ENCODE assay signal across 8 cellular contexts in the genomic region with DNA sequence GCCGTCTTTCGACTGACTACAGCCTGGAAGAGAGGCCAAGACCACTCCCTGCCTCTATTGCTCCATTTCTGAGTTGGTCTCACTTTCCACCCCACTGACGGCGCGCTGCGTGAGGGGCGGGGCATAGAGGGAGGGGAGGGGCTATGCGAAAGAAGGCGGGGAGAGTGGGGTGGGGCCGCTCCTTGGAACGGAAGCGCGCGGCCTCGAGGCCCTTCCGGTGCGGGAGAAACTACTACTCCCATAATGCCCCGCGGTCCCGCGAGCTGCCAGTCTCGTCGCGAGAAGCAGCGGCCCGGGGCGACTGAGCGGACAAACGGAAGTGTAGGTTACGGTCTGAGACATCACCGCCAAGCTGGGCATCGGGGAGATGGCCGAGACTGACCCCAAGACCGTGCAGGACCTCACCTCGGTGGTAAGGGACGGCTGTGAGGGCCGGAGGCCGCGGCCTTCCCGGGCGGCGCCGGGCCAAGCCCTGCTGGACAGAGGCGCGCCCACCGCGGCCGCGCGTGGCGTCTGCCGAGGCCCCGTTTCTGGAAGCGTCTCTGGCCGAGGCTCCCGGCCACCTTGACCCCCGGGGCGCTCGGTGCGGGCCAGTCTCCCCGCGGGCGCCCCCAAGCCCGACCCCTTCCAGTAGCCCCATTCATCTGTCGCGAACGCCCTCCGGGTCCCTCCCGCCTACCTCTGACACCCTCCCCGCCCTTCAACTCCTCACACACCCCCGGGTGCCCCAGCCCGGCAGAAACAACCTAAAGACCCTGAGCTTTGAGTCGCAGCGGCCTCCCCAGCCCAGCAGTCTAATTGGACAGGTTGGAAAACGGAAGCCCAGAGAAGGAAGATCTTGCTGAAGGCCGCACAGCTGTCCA. TPM values are rescaled to one million over a fixed set of nuclear protein-coding genes. Genes with fewer than 3 reads are reported as not detected.
DNase-seq lines count a peak whose midpoint lies in the region; FAIRE-seq and TF ChIP-seq lines count a peak whose summit lies in the region.

A gene (plus strand): TSS at position 269 of the 863 bp plus-strand sequence. CDS start 99 bp downstream, at position 368.

- no peaks in the 10 kb centered on the region for H3K9me3 ChIP-seq in H1 (ENCODE audit: insufficient read depth in 2 of 2, low read depth in 1 of 2, low read length in 1 of 2)
- no peaks in the 10 kb centered on the region for H3K9me3 ChIP-seq in mesenchymal stem cell (ENCODE audit: control insufficient read depth, low read length)

- H2BK120ac ChIP-seq in H1 (replicated peaks; ENCODE audit: low read depth, low read length) (no peak within 1 kb of the TSS), mesenchymal stem cell (ENCODE audit: low read depth, low read length) (peak within 1 kb of the TSS; percentile 65)

- H2BK15ac ChIP-seq in H1 (ENCODE audit: low read length) (no peak within 1 kb of the TSS; the same call in 1 of the 2 replicates), mesenchymal stem cell (ENCODE audit: low read depth, poor library complexity, severe bottlenecking) (peak within 1 kb of the TSS; percentile 17)

- H3K4ac ChIP-seq in H1 (replicated peaks; ENCODE audit: insufficient read length, low read depth, low read length) (no peak within 1 kb of the TSS), mesenchymal stem cell (ENCODE audit: low read depth in 1 of 2, low read length in 2 of 2) (peak within 1 kb of the TSS; percentile 78 to 88)

- H3K18ac ChIP-seq in H1 (ENCODE audit: extremely low read depth, low read length) (peak within 1 kb of the TSS; percentile 90), mesenchymal stem cell (ENCODE audit: low read depth in 1 of 2, low read length in 2 of 2) (peak within 1 kb of the TSS; percentile 98 to 99)

- H3K27ac ChIP-seq in H1 (ENCODE audit: low read depth, low read length) (peak within 1 kb of the TSS; percentile 67), mesenchymal stem cell (ENCODE audit: low read length, poor library complexity, severe bottlenecking) (peak within 1 kb of the TSS; percentile 48)

- no peak for TF ChIP-seq EP300 in H1 (IDR thresholded peaks at IDR 0.05; ENCODE audit: borderline replicate concordance in 1 of 2, low read depth in 2 of 2, low read length in 2 of 2)

- no peak within 1 kb of the TSS for H3K14ac ChIP-seq in H1 (ENCODE audit: insufficient read length)
- peak within 1 kb of the TSS in 1 of 2 experiments; percentile 89 for H3K14ac ChIP-seq in mesenchymal stem cell (ENCODE audit: low read length in 2 of 2)

- peaks cover 6 to 30% of the 10 kb centered on the region in 2 experiments for H3K79me2 ChIP-seq in H1 (ENCODE audit: control insufficient read depth in 1 of 2, insufficient read depth in 2 of 2, low read length in 2 of 2)

- TF ChIP-seq CTCF in GM20000 (IDR thresholded peaks at IDR 0.05; ENCODE audit: extremely low read depth, missing control alignments) (no peak), H1 (IDR thresholded peaks at IDR 0.05; ENCODE audit: control extremely low read depth in 1 of 3, insufficient read depth in 1 of 3, low read depth in 1 of 3, low read length in 3 of 3) (no peak)

- H2BK12ac ChIP-seq in H1 (ENCODE audit: low read depth, low read length) (peak within 1 kb of the TSS; percentile 86; the same call in 1 of the 2 replicates), mesenchymal stem cell (ENCODE audit: low read length in 2 of 2) (no peak within 1 kb of the TSS)

- H3K4me3 ChIP-seq in H1 (ENCODE audit: extremely low read depth in 1 of 4, insufficient read depth in 2 of 4, low read depth in 3 of 4, low read length in 4 of 4) (peak within 1 kb of the TSS; percentile 87 to 96 (median 94)), mesenchymal stem cell (ENCODE audit: insufficient read depth in 1 of 2, low read depth in 1 of 2, low read length in 2 of 2) (peak within 1 kb of the TSS; percentile 93 to 98)

- TF ChIP-seq POLR2A in H1 (IDR thresholded peaks at IDR 0.05; ENCODE audit: control extremely low read depth in 1 of 2, low read depth in 2 of 2, low read length in 2 of 2), result peak in 1 of 2 experiments; percentile 83; a peak in 2 of 3 replicates

- no peak within 1 kb of the TSS for H3K56ac ChIP-seq in H1 (replicated peaks; ENCODE audit: insufficient read length, low read depth, low read length)

- H3K9ac ChIP-seq in H1 (replicated peaks in 1 of 4; ENCODE audit: extremely low read depth in 1 of 4, low read depth in 3 of 4, low read length in 3 of 4) (peak within 1 kb of the TSS; percentile 73 to 85 (median 82)), mesenchymal stem cell (ENCODE audit: low read length) (peak within 1 kb of the TSS; percentile 92)

- CTCF ChIA-PET in H1 (lab: Charles Lee; ENCODE audit: partially characterized antibody), result interaction anchor here (0.6 kb wide), 1 partner anchor 197 kb away, joined by 4 read pairs; no protein-coding TSS in a partner anchor

- H2AFZ ChIP-seq in H1 (ENCODE audit: low read length) (peak within 1 kb of the TSS; percentile 90), mesenchymal stem cell (ENCODE audit: low read depth, low read length) (peak within 1 kb of the TSS; percentile 93)

- FAIRE-seq in H1 (lab: Jason Lieb, UNC), result no peak

- H2BK20ac ChIP-seq in H1 (ENCODE audit: low read length), result no peak within 1 kb of the TSS

- H3K4me1 ChIP-seq in H1 (replicated peaks in 1 of 4; ENCODE audit: control insufficient read depth in 3 of 4, insufficient read depth in 4 of 4, low read length in 3 of 4) (peaks cover 4 to 12% (median 10%) of the 10 kb centered on the region in 4 experiments), mesenchymal stem cell (ENCODE audit: control insufficient read depth, insufficient read depth, low read depth, low read length) (peaks cover 8% of the 10 kb centered on the region)

- peaks cover 0 to 4% of the 10 kb centered on the region in 2 experiments for H4K20me1 ChIP-seq in H1 (replicated peaks in 1 of 2; ENCODE audit: control insufficient read depth in 1 of 2, insufficient read depth in 2 of 2, low read length in 2 of 2)

- H3K36me3 ChIP-seq in H1 (ENCODE audit: control insufficient read depth in 2 of 4, insufficient read depth in 4 of 4, low read length in 3 of 4) (peaks cover 0 to 17% (median 2%) of the 10 kb centered on the region in 4 experiments; a peak in 4 of 8 replicates), mesenchymal stem cell (ENCODE audit: control insufficient read depth in 1 of 2, insufficient read depth in 2 of 2, low read depth in 1 of 2, low read length in 2 of 2) (peaks cover 7 to 25% of the 10 kb centered on the region in 2 experiments)

- H2BK5ac ChIP-seq in H1 (ENCODE audit: low read depth, low read length) (no peak within 1 kb of the TSS), mesenchymal stem cell (ENCODE audit: low read depth, low read length, poor library complexity, severe bottlenecking) (peak within 1 kb of the TSS; percentile 84)

- H3K4me2 ChIP-seq in H1 (ENCODE audit: insufficient read depth in 1 of 2, low read depth in 2 of 2, low read length in 2 of 2) (peak within 1 kb of the TSS; percentile 82 to 100), mesenchymal stem cell (ENCODE audit: low read length, poor library complexity, severe bottlenecking) (peak within 1 kb of the TSS; percentile 89)

- H3K23me2 ChIP-seq in H1 (ENCODE audit: low read depth, low read length), result peaks cover 5% of the 10 kb centered on the region

- no peak for TF ChIP-seq RAD21 in H1 (IDR thresholded peaks at IDR 0.05 in 1 of 2, conservative IDR thresholded peaks at IDR 0.05 in 1 of 2; ENCODE audit: low read depth in 2 of 2, low read length in 2 of 2)

- H3K27me3 ChIP-seq in H1 (replicated peaks in 1 of 4; ENCODE audit: control insufficient read depth in 3 of 4, extremely low read depth in 1 of 4, insufficient read depth in 3 of 4, low read length in 3 of 4) (no peaks in the 10 kb centered on the region; a peak in 1 of 7 replicates), mesenchymal stem cell (ENCODE audit: control insufficient read depth in 1 of 2, insufficient read depth in 1 of 2, low read length in 2 of 2) (no peaks in the 10 kb centered on the region)

- peak; percentile 88 for DNase-seq in COR-L47 (lab: John Stamatoyannopoulos, UW)
- peak; percentile 97 for DNase-seq in GM20000 (ENCODE audit: low spot score)
- DNase-seq in HS-5 (ENCODE audit: low read depth), result peak; percentile 35
- DNase-seq in NOMO-1 treated with dmso at 0.1 percent for 144 hours (lab: John Stamatoyannopoulos, UW; ENCODE audit: unreplicated experiment), result peak; percentile 80
- DNase-seq in activated CD8-positive, alpha-beta memory T cell treated with anti-CD3 and anti-CD28 coated beads for 4 hours (ENCODE audit: low read depth in 2 of 2), result peak; percentile 85 to 89
- DNase-seq in H1 (ENCODE audit: low read depth in 1 of 2, low spot score in 2 of 2), result peak; percentile 76 to 96
- DNase-seq in mesenchymal stem cell, result peak; percentile 93
- DNase-seq in stimulated activated CD8-positive, alpha-beta memory T cell treated with anti-CD3 and anti-CD28 coated beads, Interleukin-12 subunit alpha, Interleukin-12 subunit beta, amount 100 ng/mL, for 24 hours (ENCODE audit: extremely low read depth), result peak; percentile 82

- H4K91ac ChIP-seq in H1 (replicated peaks; ENCODE audit: insufficient read length, low read length), result no peak within 1 kb of the TSS
- peak within 1 kb of the TSS; percentile 56 for H4K91ac ChIP-seq in mesenchymal stem cell (ENCODE audit: low read length)

- H2AK5ac ChIP-seq in H1 (ENCODE audit: low read depth, low read length) (peak within 1 kb of the TSS; percentile 43; the same call in 1 of the 2 replicates), mesenchymal stem cell (ENCODE audit: low read length, severe bottlenecking) (peak within 1 kb of the TSS; percentile 77)

- H3K23ac ChIP-seq in H1 (ENCODE audit: insufficient read length), result no peak within 1 kb of the TSS
- peak within 1 kb of the TSS in 1 of 2 experiments; percentile 56 for H3K23ac ChIP-seq in mesenchymal stem cell (ENCODE audit: low read length in 2 of 2)

- H4K8ac ChIP-seq in H1 (ENCODE audit: extremely low read depth, insufficient read depth, low read length), result peak within 1 kb of the TSS; percentile 95
- peak within 1 kb of the TSS; percentile 98 for H4K8ac ChIP-seq in mesenchymal stem cell (ENCODE audit: low read length)

- 1% methylated on average over 36 of the region's 76 CpGs; no CpG with 5 or more reads in 1 of the 2 experiments for WGBS in H1 (ENCODE audit: extremely low coverage in 1 of 2, insufficient coverage in 1 of 2, insufficient read length in 1 of 2, insufficient replicate concordance in 2 of 2, low coverage in 1 of 2, low lambda C conversion rate in 2 of 2, missing lambda C conversion rate in 1 of 2), 2 experiments
- 2% methylated on average over 52 of the region's 76 CpGs for WGBS in mesenchymal stem cell

- H4K5ac ChIP-seq in H1 (ENCODE audit: insufficient read length, low read depth, low read length), result peak within 1 kb of the TSS; percentile 65

- POLR2A ChIA-PET in H1 (lab: Charles Lee; ENCODE audit: partially characterized antibody), result interaction anchor here (0.7 to 0.9 kb wide), 2 partner anchors 17 to 32 kb away, joined by 3 read pairs; no protein-coding TSS in a partner anchor

- H3K79me1 ChIP-seq in H1 (ENCODE audit: low read depth, low read length), result peaks cover 6% of the 10 kb centered on the region
- peaks cover 4% of the 10 kb centered on the region for H3K79me1 ChIP-seq in mesenchymal stem cell (replicated peaks; ENCODE audit: low read length, poor library complexity, severe bottlenecking)

RNA-seq across cellular contexts. Expression of the gene that starts here (rescaled TPM):
- 216 and 219 TPM in 2 replicates for total RNA-seq in H1 (2021; fragmentation: NEBNext Ultra II Directional; extraction: Animal tissue kit (Norgen Biotek cat#: 25700))
- polyA plus RNA-seq in H1 (2011; rRNA removed), result 56.3 and 78.4 TPM in 2 replicates
- polyA plus RNA-seq in H1 (2011; cell fraction: cytosol; rRNA removed), result 125 TPM
- 96.5 TPM for polyA plus RNA-seq in H1 (2011; cell fraction: nucleus; rRNA removed)
- 163 to 277 TPM (median 180 TPM) in 4 replicates for polyA plus RNA-seq in H1 (2012, experiment 1 of 2)
- 12.1 TPM for polyA plus RNA-seq in H1 (2012, experiment 2 of 2)
- polyA plus RNA-seq in H1 (2013, experiment 1 of 2), result 209 TPM
- polyA plus RNA-seq in H1 (2013, experiment 2 of 2), result 210 TPM
- 108 and 137 TPM in 2 replicates for polyA minus RNA-seq in H1 (2011; rRNA and poly(A)+ RNA removed)
- 50.3 TPM for polyA minus RNA-seq in H1 (2011; cell fraction: cytosol; rRNA and poly(A)+ RNA removed)
- 39.2 TPM for polyA minus RNA-seq in H1 (2011; cell fraction: nucleus; rRNA and poly(A)+ RNA removed)
- 183 TPM for polyA plus RNA-seq in mesenchymal stem cell (2013, experiment 1 of 2)
- 189 TPM for polyA plus RNA-seq in mesenchymal stem cell (2013, experiment 2 of 2)

Comparison
In these comparisons a context has a peak if more than half of its experiments do, and no peak if none do; other contexts are left out.
1. Peak in every context shown above with its lines: DNase-seq, H3K4me3 ChIP-seq and H3K27ac ChIP-seq.
2. DNase-seq: peak in every context shown above with its lines; median percentile 97 in GM20000; 93 in mesenchymal stem cell; 88 in COR-L47; 87 in activated CD8-positive, alpha-beta memory T cell treated with anti-CD3 and anti-CD28 coated beads for 4 hours; 86 in H1; 82 in stimulated activated CD8-positive, alpha-beta memory T cell treated with anti-CD3 and anti-CD28 coated beads, Interleukin-12 subunit alpha, Interleukin-12 subunit beta, amount 100 ng/mL, for 24 hours; 80 in NOMO-1 treated with dmso at 0.1 percent for 144 hours; 35 in HS-5.